29 cellular contexts compared by ENCODE assay signal in genomic region chr15:77121599-77121998, GRCh38.
"Had no signal": no experiment of that assay in that cellular context is flagged by ENCODE, and none has a peak within 500 bp of the region (broad histone marks: within the 10 kb centered on the region; RNA-seq: fewer than 3 reads in every experiment).

No MANE protein-coding gene starts in this region.

- H3K36me3 ChIP-seq: stomach, suprapubic skin, thoracic aorta, thyroid gland, tibial artery, tibial nerve, transverse colon, upper lobe of left lung, upper lobe of right lung, uterus, vagina had no signal

- H3K9me3 ChIP-seq: stomach, suprapubic skin, testis, thoracic aorta, thyroid gland, tibial artery, tibial nerve, transverse colon, upper lobe of left lung, upper lobe of right lung, uterus, vagina had no signal

- DNase-seq: stimulated activated CD4-positive, alpha-beta T cell treated with anti-CD3 and anti-CD28 coated beads, Interleukin-2, amount 100 ng/mL, for 48 hours; stimulated activated CD4-positive, alpha-beta T cell treated with anti-CD3 and anti-CD28 coated beads, Interleukin-4, amount 100 ng/mL, for 1 hour; stimulated activated CD4-positive, alpha-beta T cell treated with anti-CD3 and anti-CD28 coated beads, Interleukin-4, amount 100 ng/mL, for 24 hours; stimulated activated CD4-positive, alpha-beta T cell treated with anti-CD3 and anti-CD28 coated beads, Interleukin-4, amount 100 ng/mL, for 4 hours; stimulated activated CD8-positive, alpha-beta memory T cell treated with anti-CD3 and anti-CD28 coated beads, Interleukin-4, amount 100 ng/mL, for 48 hours; stimulated activated naive B cell treated with anti-CD40 and anti-IgM and Interleukin-4, amounts not matched to agents 10 μg/mL and 1 μg/mL and 100 μg/mL, for 72 hours; stimulated activated naive CD4-positive, alpha-beta T cell; stimulated activated naive CD4-positive, alpha-beta T cell treated with Interleukin-2 at 50 U/mL for 16 hours; stimulated activated naive CD8-positive, alpha-beta T cell treated with anti-CD3 and anti-CD28 coated beads, Interleukin-15, amount 100 ng/mL, for 72 hours; stimulated activated naive CD8-positive, alpha-beta T cell treated with anti-CD3 and anti-CD28 coated beads, Interleukin-15, Interleukin-2, amounts not matched to agents 100 U/mL and 50 U/mL, for 24 hours; stomach; substantia nigra; testis; thyroid gland; tibial artery; transverse colon; trophoblast cell; upper lobe of left lung; upper lobe of right lung; uterus had no signal

- H3K27me3 Mint-ChIP-seq: stimulated activated memory B cell treated with anti-CD40 and anti-IgM and Interleukin-4, amounts not matched to agents 10 μg/mL and 1 μg/mL and 100 μg/mL, for 72 hours; stimulated activated naive B cell treated with anti-CD40 and anti-IgM and Interleukin-4, amounts not matched to agents 10 μg/mL and 1 μg/mL and 100 μg/mL, for 72 hours; stimulated activated naive CD8-positive, alpha-beta T cell treated with anti-CD3 and anti-CD28 coated beads, Interleukin-15, amount 100 ng/mL, for 72 hours; stimulated activated naive CD8-positive, alpha-beta T cell treated with anti-CD3 and anti-CD28 coated beads, Interleukin-15, Interleukin-2, amounts not matched to agents 100 ng/mL and 50 ng/mL, for 24 hours; type B pancreatic cell had no signal

- H3K4me1 ChIP-seq: testis had no signal

- H3K4me3 Mint-ChIP-seq: stimulated activated effector memory CD8-positive, alpha-beta T cell treated with anti-CD3 and anti-CD28 coated beads, Interleukin-12 subunit alpha, Interleukin-12 subunit beta, amount 100 ng/mL, for 72 hours; stimulated activated memory B cell treated with anti-CD40 and anti-IgM and Interleukin-4, amounts not matched to agents 10 μg/mL and 1 μg/mL and 100 μg/mL, for 72 hours; stimulated activated naive B cell treated with anti-CD40 and anti-IgM and Interleukin-4, amounts not matched to agents 10 μg/mL and 1 μg/mL and 100 μg/mL, for 72 hours; stimulated activated naive CD8-positive, alpha-beta T cell treated with anti-CD3 and anti-CD28 coated beads, Interleukin-15, amount 100 ng/mL, for 72 hours; stimulated activated naive CD8-positive, alpha-beta T cell treated with anti-CD3 and anti-CD28 coated beads, Interleukin-15, Interleukin-2, amounts not matched to agents 100 ng/mL and 50 ng/mL, for 24 hours; type B pancreatic cell had no signal

- FAIRE-seq: urothelium cell line had no signal

- H3K36me3 Mint-ChIP-seq: stimulated activated effector memory CD8-positive, alpha-beta T cell treated with anti-CD3 and anti-CD28 coated beads, Interleukin-12 subunit alpha, Interleukin-12 subunit beta, amount 100 ng/mL, for 72 hours; stimulated activated naive B cell treated with anti-CD40 and anti-IgM and Interleukin-4, amounts not matched to agents 10 μg/mL and 1 μg/mL and 100 μg/mL, for 72 hours; type B pancreatic cell had no signal

- H3K27ac Mint-ChIP-seq: stimulated activated effector memory CD8-positive, alpha-beta T cell treated with anti-CD3 and anti-CD28 coated beads, Interleukin-12 subunit alpha, Interleukin-12 subunit beta, amount 100 ng/mL, for 72 hours; stimulated activated memory B cell treated with anti-CD40 and anti-IgM and Interleukin-4, amounts not matched to agents 10 μg/mL and 1 μg/mL and 100 μg/mL, for 72 hours; stimulated activated naive B cell treated with anti-CD40 and anti-IgM and Interleukin-4, amounts not matched to agents 10 μg/mL and 1 μg/mL and 100 μg/mL, for 72 hours; stimulated activated naive CD8-positive, alpha-beta T cell treated with anti-CD3 and anti-CD28 coated beads, Interleukin-15, amount 100 ng/mL, for 72 hours; stimulated activated naive CD8-positive, alpha-beta T cell treated with anti-CD3 and anti-CD28 coated beads, Interleukin-15, Interleukin-2, amounts not matched to agents 100 ng/mL and 50 ng/mL, for 24 hours; type B pancreatic cell had no signal

- ATAC-seq: stimulated activated effector memory CD8-positive, alpha-beta T cell treated with anti-CD3 and anti-CD28 coated beads, Interleukin-12 subunit alpha, Interleukin-12 subunit beta, amount 100 ng/mL, for 72 hours; stimulated activated memory B cell treated with anti-CD40 and anti-IgM and Interleukin-4, amounts not matched to agents 10 μg/mL and 1 μg/mL and 100 μg/mL, for 72 hours; stimulated activated naive B cell treated with anti-CD40 and anti-IgM and Interleukin-4, amounts not matched to agents 10 μg/mL and 1 μg/mL and 100 μg/mL, for 72 hours; stimulated activated naive CD8-positive, alpha-beta T cell treated with anti-CD3 and anti-CD28 coated beads, Interleukin-15, amount 100 ng/mL, for 72 hours; stimulated activated naive CD8-positive, alpha-beta T cell treated with anti-CD3 and anti-CD28 coated beads, Interleukin-15, Interleukin-2, amounts not matched to agents 100 U/mL and 50 U/mL, for 24 hours; upper lobe of right lung had no signal

- H3K9me3 Mint-ChIP-seq: stimulated activated effector memory CD8-positive, alpha-beta T cell treated with anti-CD3 and anti-CD28 coated beads, Interleukin-12 subunit alpha, Interleukin-12 subunit beta, amount 100 ng/mL, for 72 hours; stimulated activated memory B cell treated with anti-CD40 and anti-IgM and Interleukin-4, amounts not matched to agents 10 μg/mL and 1 μg/mL and 100 μg/mL, for 72 hours; stimulated activated naive B cell treated with anti-CD40 and anti-IgM and Interleukin-4, amounts not matched to agents 10 μg/mL and 1 μg/mL and 100 μg/mL, for 72 hours; stimulated activated naive CD8-positive, alpha-beta T cell treated with anti-CD3 and anti-CD28 coated beads, Interleukin-15, amount 100 ng/mL, for 72 hours; stimulated activated naive CD8-positive, alpha-beta T cell treated with anti-CD3 and anti-CD28 coated beads, Interleukin-15, Interleukin-2, amounts not matched to agents 100 ng/mL and 50 ng/mL, for 24 hours; type B pancreatic cell had no signal

- H3K4me3 ChIP-seq: stomach, suprapubic skin, testis, thoracic aorta, thyroid gland, tibial artery, tibial nerve, transverse colon, upper lobe of left lung, upper lobe of right lung, uterus, vagina had no signal

- H3K27ac ChIP-seq: stomach, suprapubic skin, testis, thoracic aorta, thyroid gland, tibial artery, tibial nerve, transverse colon, upper lobe of left lung, upper lobe of right lung, uterus, vagina had no signal

- H3K27me3 ChIP-seq: stomach, suprapubic skin, testis, thyroid gland, tibial artery, tibial nerve, transverse colon, upper lobe of left lung, upper lobe of right lung, uterus, vagina had no signal
